1 cellular context compared by ENCODE assay signal in the genomic region with DNA sequence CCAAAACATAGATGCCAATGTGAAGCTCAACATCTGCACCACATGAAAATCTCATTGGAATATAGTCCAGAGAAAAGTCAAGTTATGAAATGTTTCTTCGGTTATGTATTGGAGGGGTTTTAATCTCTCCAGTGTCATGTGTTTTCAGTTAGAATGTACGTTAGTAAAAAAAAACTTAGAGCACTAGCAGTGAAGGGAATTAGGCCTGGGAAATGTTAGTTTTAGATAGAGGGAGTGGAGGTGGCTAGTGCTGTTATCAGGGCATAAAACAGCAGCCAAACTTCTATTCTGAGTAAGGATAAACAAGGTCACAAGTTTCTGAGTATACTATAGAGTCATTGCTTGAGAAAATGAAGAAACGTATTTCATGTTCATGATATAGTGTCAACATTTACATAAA.
TF ChIP-seq lines count a peak whose summit lies in the region.

No MANE protein-coding gene starts in this region.

TF ChIP-seq in GM23338, 12 proteins besides CTCF, POLR2A, EP300 and RAD21 (continued from another document):
- TF ChIP-seq, protein P1, sequence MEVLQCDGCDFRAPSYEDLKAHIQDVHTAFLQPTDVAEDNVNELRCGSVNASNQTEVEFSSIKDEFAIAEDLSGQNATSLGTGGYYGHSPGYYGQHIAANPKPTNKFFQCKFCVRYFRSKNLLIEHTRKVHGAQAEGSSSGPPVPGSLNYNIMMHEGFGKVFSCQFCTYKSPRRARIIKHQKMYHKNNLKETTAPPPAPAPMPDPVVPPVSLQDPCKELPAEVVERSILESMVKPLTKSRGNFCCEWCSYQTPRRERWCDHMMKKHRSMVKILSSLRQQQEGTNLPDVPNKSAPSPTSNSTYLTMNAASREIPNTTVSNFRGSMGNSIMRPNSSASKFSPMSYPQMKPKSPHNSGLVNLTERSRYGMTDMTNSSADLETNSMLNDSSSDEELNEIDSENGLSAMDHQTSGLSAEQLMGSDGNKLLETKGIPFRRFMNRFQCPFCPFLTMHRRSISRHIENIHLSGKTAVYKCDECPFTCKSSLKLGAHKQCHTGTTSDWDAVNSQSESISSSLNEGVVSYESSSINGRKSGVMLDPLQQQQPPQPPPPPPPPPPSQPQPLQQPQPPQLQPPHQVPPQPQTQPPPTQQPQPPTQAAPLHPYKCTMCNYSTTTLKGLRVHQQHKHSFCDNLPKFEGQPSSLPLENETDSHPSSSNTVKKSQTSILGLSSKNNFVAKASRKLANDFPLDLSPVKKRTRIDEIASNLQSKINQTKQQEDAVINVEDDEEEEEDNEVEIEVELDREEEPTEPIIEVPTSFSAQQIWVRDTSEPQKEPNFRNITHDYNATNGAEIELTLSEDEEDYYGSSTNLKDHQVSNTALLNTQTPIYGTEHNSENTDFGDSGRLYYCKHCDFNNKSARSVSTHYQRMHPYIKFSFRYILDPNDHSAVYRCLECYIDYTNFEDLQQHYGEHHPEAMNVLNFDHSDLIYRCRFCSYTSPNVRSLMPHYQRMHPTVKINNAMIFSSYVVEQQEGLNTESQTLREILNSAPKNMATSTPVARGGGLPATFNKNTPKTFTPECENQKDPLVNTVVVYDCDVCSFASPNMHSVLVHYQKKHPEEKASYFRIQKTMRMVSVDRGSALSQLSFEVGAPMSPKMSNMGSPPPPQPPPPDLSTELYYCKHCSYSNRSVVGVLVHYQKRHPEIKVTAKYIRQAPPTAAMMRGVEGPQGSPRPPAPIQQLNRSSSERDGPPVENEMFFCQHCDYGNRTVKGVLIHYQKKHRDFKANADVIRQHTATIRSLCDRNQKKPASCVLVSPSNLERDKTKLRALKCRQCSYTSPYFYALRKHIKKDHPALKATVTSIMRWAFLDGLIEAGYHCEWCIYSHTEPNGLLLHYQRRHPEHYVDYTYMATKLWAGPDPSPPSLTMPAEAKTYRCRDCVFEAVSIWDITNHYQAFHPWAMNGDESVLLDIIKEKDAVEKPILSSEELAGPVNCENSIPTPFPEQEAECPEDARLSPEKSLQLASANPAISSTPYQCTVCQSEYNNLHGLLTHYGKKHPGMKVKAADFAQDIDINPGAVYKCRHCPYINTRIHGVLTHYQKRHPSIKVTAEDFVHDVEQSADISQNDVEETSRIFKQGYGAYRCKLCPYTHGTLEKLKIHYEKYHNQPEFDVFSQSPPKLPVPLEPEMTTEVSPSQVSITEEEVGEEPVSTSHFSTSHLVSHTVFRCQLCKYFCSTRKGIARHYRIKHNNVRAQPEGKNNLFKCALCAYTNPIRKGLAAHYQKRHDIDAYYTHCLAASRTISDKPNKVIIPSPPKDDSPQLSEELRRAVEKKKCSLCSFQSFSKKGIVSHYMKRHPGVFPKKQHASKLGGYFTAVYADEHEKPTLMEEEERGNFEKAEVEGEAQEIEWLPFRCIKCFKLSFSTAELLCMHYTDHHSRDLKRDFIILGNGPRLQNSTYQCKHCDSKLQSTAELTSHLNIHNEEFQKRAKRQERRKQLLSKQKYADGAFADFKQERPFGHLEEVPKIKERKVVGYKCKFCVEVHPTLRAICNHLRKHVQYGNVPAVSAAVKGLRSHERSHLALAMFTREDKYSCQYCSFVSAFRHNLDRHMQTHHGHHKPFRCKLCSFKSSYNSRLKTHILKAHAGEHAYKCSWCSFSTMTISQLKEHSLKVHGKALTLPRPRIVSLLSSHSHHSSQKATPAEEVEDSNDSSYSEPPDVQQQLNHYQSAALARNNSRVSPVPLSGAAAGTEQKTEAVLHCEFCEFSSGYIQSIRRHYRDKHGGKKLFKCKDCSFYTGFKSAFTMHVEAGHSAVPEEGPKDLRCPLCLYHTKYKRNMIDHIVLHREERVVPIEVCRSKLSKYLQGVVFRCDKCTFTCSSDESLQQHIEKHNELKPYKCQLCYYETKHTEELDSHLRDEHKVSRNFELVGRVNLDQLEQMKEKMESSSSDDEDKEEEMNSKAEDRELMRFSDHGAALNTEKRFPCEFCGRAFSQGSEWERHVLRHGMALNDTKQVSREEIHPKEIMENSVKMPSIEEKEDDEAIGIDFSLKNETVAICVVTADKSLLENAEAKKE (CRISPR knock-in tag; IDR thresholded peaks at IDR 0.05), result no peak
